In genomic region chr1:224804220-224804619, GRCh38 we compare ENCODE assay signal across 1 cellular context.
TF ChIP-seq lines count a peak whose summit lies in the region.

No MANE protein-coding gene starts in this region.

TF ChIP-seq in H1, 55 proteins besides CTCF, POLR2A, EP300 and RAD21 (continued from another document):
- no peak for TF ChIP-seq MAX (IDR thresholded peaks at IDR 0.05)
- no peak for TF ChIP-seq TAF7 (optimal IDR thresholded peaks at IDR 0.05; ENCODE audit: borderline replicate concordance, low read depth, low read length)
